21 cellular contexts compared by ENCODE assay signal in the genomic region with DNA sequence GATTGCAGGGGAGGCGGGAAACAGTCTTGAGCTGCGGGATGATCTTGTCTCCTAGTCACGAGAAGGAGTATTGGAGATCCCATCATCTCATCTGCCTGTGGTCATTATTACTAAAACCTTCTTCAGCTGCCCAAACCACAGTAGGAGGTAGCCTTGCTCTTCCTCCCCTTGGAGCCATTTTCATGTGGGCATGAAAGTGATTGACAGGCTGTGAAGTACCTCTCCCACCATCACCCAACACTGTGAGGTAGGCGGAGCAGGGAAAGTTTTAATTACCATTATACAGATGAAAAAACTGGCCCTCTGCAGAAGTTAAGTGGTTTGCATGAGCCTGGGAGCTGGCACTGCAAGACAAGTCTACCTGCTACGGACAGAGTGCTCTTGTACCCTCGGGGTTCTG.
"Had no signal": no experiment of that assay in that cellular context is flagged by ENCODE, and none has a peak within 500 bp of the region (broad histone marks: within the 10 kb centered on the region; RNA-seq: fewer than 3 reads in every experiment).

No MANE protein-coding gene starts in this region.

- DNase-seq: activated B cell treated with CpG ODN at 0.5 μM for 24 hours; activated CD4-positive, alpha-beta T cell treated with anti-CD3 and anti-CD28 coated beads for 4 hours; activated CD4-positive, alpha-beta T cell treated with anti-CD3 and anti-CD28 coated beads, Interleukin-2, amount 50 U/mL, for 48 hours; activated CD8-positive, alpha-beta memory T cell treated with anti-CD3 and anti-CD28 coated beads, Interleukin-2, amount 10 ng/mL, durations not matched to agents 7 days and 5 days; activated T-cell treated with anti-CD3 and anti-CD28 coated beads for 4 hours; aorta; brain microvascular endothelial cell; caudate nucleus; effector CD4-positive, alpha-beta T cell; left colon; mucosa of descending colon; retina; stimulated activated CD4-positive, alpha-beta T cell treated with anti-CD3 and anti-CD28 coated beads, Interleukin-4, amount 100 ng/mL, for 4 hours; stimulated activated naive CD8-positive, alpha-beta T cell treated with anti-CD3 and anti-CD28 coated beads, Interleukin-15, Interleukin-2, amounts not matched to agents 100 U/mL and 50 U/mL, for 24 hours; T1000; tibial artery had no signal

- H3K9me3 Mint-ChIP-seq: activated B cell treated with CpG ODN at 0.5 μM for 24 hours; activated naive CD4-positive, alpha-beta T cell treated with anti-CD3 and anti-CD28 coated beads, Interleukin-2, amount 50 U/mL, for 72 hours; dendritic cell treated with granulocyte-macrophage colony-stimulating factor and Interleukin-4, amounts not matched to agents 40 ng/mL and 50 ng/mL, for 4 days; memory B cell; T-helper 1 cell treated with Interleukin-12 subunit alpha and Interleukin-12 subunit beta and Interleukin-4 antibody, amounts not matched to agents 30 μg/mL and 1 μg/mL, for 36 hours had no signal

- H3K36me3 ChIP-seq: brain microvascular endothelial cell, tibial artery had no signal

- H3K27me3 Mint-ChIP-seq: activated B cell treated with CpG ODN at 0.5 μM for 24 hours; activated CD8-positive, alpha-beta memory T cell treated with anti-CD3 and anti-CD28 coated beads, Interleukin-2, amount 10 ng/mL, durations not matched to agents 7 days and 5 days; memory B cell; progenitor cell of endocrine pancreas had no signal

- H3K4me3 ChIP-seq: mucosa of descending colon, tibial artery had no signal

- ATAC-seq: activated CD8-positive, alpha-beta memory T cell treated with anti-CD3 and anti-CD28 coated beads, Interleukin-2, amount 10 ng/mL, durations not matched to agents 7 days and 5 days; activated naive CD4-positive, alpha-beta T cell treated with anti-CD3 and anti-CD28 coated beads, Interleukin-2, amount 50 U/mL, for 72 hours; left colon; mucosa of descending colon; stimulated activated naive CD8-positive, alpha-beta T cell treated with anti-CD3 and anti-CD28 coated beads, Interleukin-15, Interleukin-2, amounts not matched to agents 100 U/mL and 50 U/mL, for 24 hours had no signal

- H3K27ac ChIP-seq: brain microvascular endothelial cell, tibial artery had no signal

- H3K36me3 Mint-ChIP-seq: activated CD8-positive, alpha-beta memory T cell treated with anti-CD3 and anti-CD28 coated beads, Interleukin-2, amount 10 ng/mL, durations not matched to agents 7 days and 5 days; activated naive CD4-positive, alpha-beta T cell treated with anti-CD3 and anti-CD28 coated beads, Interleukin-2, amount 50 U/mL, for 72 hours had no signal

- H3K9me3 ChIP-seq: mucosa of descending colon, tibial artery had no signal

- H3K27me3 ChIP-seq: brain microvascular endothelial cell, tibial artery had no signal

- H3K4me1 Mint-ChIP-seq: activated CD8-positive, alpha-beta memory T cell treated with anti-CD3 and anti-CD28 coated beads, Interleukin-2, amount 10 ng/mL, durations not matched to agents 7 days and 5 days had no signal

- H3K4me3 Mint-ChIP-seq: activated B cell treated with CpG ODN at 0.5 μM for 24 hours; activated CD8-positive, alpha-beta memory T cell treated with anti-CD3 and anti-CD28 coated beads, Interleukin-2, amount 10 ng/mL, durations not matched to agents 7 days and 5 days; dendritic cell treated with granulocyte-macrophage colony-stimulating factor and Interleukin-4, amounts not matched to agents 40 ng/mL and 50 ng/mL, for 4 days; memory B cell; T-helper 1 cell treated with Interleukin-12 subunit alpha and Interleukin-12 subunit beta and Interleukin-4 antibody, amounts not matched to agents 30 μg/mL and 1 μg/mL, for 36 hours had no signal

- H3K27ac Mint-ChIP-seq: activated B cell treated with CpG ODN at 0.5 μM for 24 hours; activated CD8-positive, alpha-beta memory T cell treated with anti-CD3 and anti-CD28 coated beads, Interleukin-2, amount 10 ng/mL, durations not matched to agents 7 days and 5 days; activated naive CD4-positive, alpha-beta T cell treated with anti-CD3 and anti-CD28 coated beads, Interleukin-2, amount 50 U/mL, for 72 hours; dendritic cell treated with granulocyte-macrophage colony-stimulating factor and Interleukin-4, amounts not matched to agents 40 ng/mL and 50 ng/mL, for 4 days; memory B cell; progenitor cell of endocrine pancreas; T-helper 1 cell treated with Interleukin-12 subunit alpha and Interleukin-12 subunit beta and Interleukin-4 antibody, amounts not matched to agents 30 μg/mL and 1 μg/mL, for 36 hours had no signal
